Comparison of ENCODE assay signal across 15 cellular contexts in the genomic region with DNA sequence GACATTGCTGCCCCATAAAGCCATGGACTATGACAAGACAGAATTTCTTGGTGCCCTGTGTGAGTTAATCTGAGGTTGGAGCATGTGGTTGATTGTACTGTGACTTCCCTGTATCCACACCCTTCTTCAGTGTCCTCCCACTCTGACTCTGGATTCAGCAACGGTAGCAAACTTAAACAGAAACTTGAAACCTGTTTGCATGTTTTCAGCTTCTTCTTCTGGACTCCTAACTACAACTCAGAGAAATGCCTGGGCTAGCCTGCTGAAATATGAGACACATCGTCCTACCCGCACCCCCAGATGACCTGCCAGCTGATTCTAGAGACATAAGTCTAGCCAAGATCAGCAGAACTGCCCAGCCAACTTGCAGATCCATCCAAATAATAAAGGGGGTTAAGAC.
DNase-seq lines count a peak whose midpoint lies in the region; ATAC-seq and TF ChIP-seq lines count a peak whose summit lies in the region.
"Had no signal": no experiment of that assay in that cellular context is flagged by ENCODE, and none has a peak within 500 bp of the region (broad histone marks: within the 10 kb centered on the region; RNA-seq: fewer than 3 reads in every experiment).

No MANE protein-coding gene starts in this region.

- peak; percentile 42 for DNase-seq in AG10803 (ENCODE audit: low read depth)
- DNase-seq in HT1080 (ENCODE audit: low read depth), result peak; percentile 24
- DNase-seq in brain pericyte (ENCODE audit: low read depth, low spot score), result peak; percentile 15
- peak; percentile 10 for DNase-seq in nephron progenitor cell
- no peak for DNase-seq in activated CD4-positive, alpha-beta T cell treated with anti-CD3 and anti-CD28 coated beads, Interleukin-2, amount 50 U/mL, for 1 hour
- DNase-seq in activated naive CD4-positive, alpha-beta T cell treated with anti-CD3 and anti-CD28 coated beads, Interleukin-2, amount 10 ng/mL, durations not matched to agents 7 days and 5 days, result no peak
- DNase-seq in T-helper 9 cell, result no peak
- DNase-seq: CD8-positive, alpha-beta T cell; dermis blood vessel endothelial cell; naive B cell; NCI-H2029; RPMI8226; stimulated activated naive B cell treated with anti-CD40 and anti-IgM and Interleukin-4, amounts not matched to agents 10 μg/mL and 1 μg/mL and 100 μg/mL, for 72 hours had no signal

- H3K4me3 Mint-ChIP-seq in nephron progenitor cell, result no peak overlapping the region
- H3K4me3 Mint-ChIP-seq in activated naive CD4-positive, alpha-beta T cell treated with anti-CD3 and anti-CD28 coated beads, Interleukin-2, amount 10 ng/mL, durations not matched to agents 7 days and 5 days, result no peak overlapping the region
- H3K4me3 Mint-ChIP-seq: CD8-positive, alpha-beta T cell; naive B cell; stimulated activated naive B cell treated with anti-CD40 and anti-IgM and Interleukin-4, amounts not matched to agents 10 μg/mL and 1 μg/mL and 100 μg/mL, for 72 hours had no signal

- no peak overlapping the region for H3K4me3 ChIP-seq in AG10803 (ENCODE audit: low read length)

- no peak for ATAC-seq in HG03432 (IDR thresholded peaks at IDR 0.05; ENCODE audit: unreplicated experiment)
- ATAC-seq: CD8-positive, alpha-beta T cell; stimulated activated naive B cell treated with anti-CD40 and anti-IgM and Interleukin-4, amounts not matched to agents 10 μg/mL and 1 μg/mL and 100 μg/mL, for 72 hours had no signal

- H3K36me3 Mint-ChIP-seq in nephron progenitor cell (ENCODE audit: low read depth), result no peaks in the 10 kb centered on the region
- H3K36me3 Mint-ChIP-seq in activated naive CD4-positive, alpha-beta T cell treated with anti-CD3 and anti-CD28 coated beads, Interleukin-2, amount 10 ng/mL, durations not matched to agents 7 days and 5 days, result no peaks in the 10 kb centered on the region

- no peaks in the 10 kb centered on the region for H3K27me3 Mint-ChIP-seq in nephron progenitor cell (ENCODE audit: low read depth, poor library complexity)
- peaks cover 5% of the 10 kb centered on the region for H3K27me3 Mint-ChIP-seq in activated naive CD4-positive, alpha-beta T cell treated with anti-CD3 and anti-CD28 coated beads, Interleukin-2, amount 10 ng/mL, durations not matched to agents 7 days and 5 days

- peak overlapping the region; percentile 55 for H3K27ac Mint-ChIP-seq in nephron progenitor cell
- H3K27ac Mint-ChIP-seq in activated naive CD4-positive, alpha-beta T cell treated with anti-CD3 and anti-CD28 coated beads, Interleukin-2, amount 10 ng/mL, durations not matched to agents 7 days and 5 days, result no peak overlapping the region
- H3K27ac Mint-ChIP-seq: activated T-helper 2 cell treated with anti-CD3 and anti-CD28 coated beads, Interferon-gamma antibody, Interleukin-2, Interleukin-4, amounts not matched to agents 10 μg/mL and 5 μg/mL and 100 μg/mL, durations not matched to agents 14 hours and 24 hours and 36 hours; CD8-positive, alpha-beta T cell; naive B cell; stimulated activated naive B cell treated with anti-CD40 and anti-IgM and Interleukin-4, amounts not matched to agents 10 μg/mL and 1 μg/mL and 100 μg/mL, for 72 hours had no signal

- H3K9me3 Mint-ChIP-seq in nephron progenitor cell, result no peaks in the 10 kb centered on the region
- no peaks in the 10 kb centered on the region for H3K9me3 Mint-ChIP-seq in activated naive CD4-positive, alpha-beta T cell treated with anti-CD3 and anti-CD28 coated beads, Interleukin-2, amount 10 ng/mL, durations not matched to agents 7 days and 5 days
- H3K9me3 Mint-ChIP-seq: activated T-helper 2 cell treated with anti-CD3 and anti-CD28 coated beads, Interferon-gamma antibody, Interleukin-2, Interleukin-4, amounts not matched to agents 10 μg/mL and 5 μg/mL and 100 μg/mL, durations not matched to agents 14 hours and 24 hours and 36 hours; CD8-positive, alpha-beta T cell; naive B cell; stimulated activated naive B cell treated with anti-CD40 and anti-IgM and Interleukin-4, amounts not matched to agents 10 μg/mL and 1 μg/mL and 100 μg/mL, for 72 hours had no signal

- peaks cover 17% of the 10 kb centered on the region for H3K4me1 Mint-ChIP-seq in nephron progenitor cell
- H3K4me1 Mint-ChIP-seq in activated naive CD4-positive, alpha-beta T cell treated with anti-CD3 and anti-CD28 coated beads, Interleukin-2, amount 10 ng/mL, durations not matched to agents 7 days and 5 days, result no peaks in the 10 kb centered on the region

- CTCF ChIA-PET in activated naive CD4-positive, alpha-beta T cell treated with anti-CD3 and anti-CD28 coated beads, Interleukin-2, amount 10 ng/mL, durations not matched to agents 7 days and 5 days (lab: Charles Lee), result interaction anchor here (2.7 kb wide), 1 partner anchor 102 kb away, joined by 9 read pairs; no protein-coding TSS in a partner anchor

- no peak for TF ChIP-seq CTCF in AG10803 (conservative IDR thresholded peaks at IDR 0.05; ENCODE audit: low read length)
- no peak for TF ChIP-seq CTCF in nephron progenitor cell (IDR thresholded peaks at IDR 0.05)

Comparison
In these comparisons a context has a peak if more than half of its experiments do, and no peak if none do; other contexts are left out.
1. DNase-seq: peak in AG10803 (single experiment), HT1080 (single experiment), brain pericyte (single experiment) and nephron progenitor cell (single experiment); none in activated CD4-positive, alpha-beta T cell treated with anti-CD3 and anti-CD28 coated beads, Interleukin-2, amount 50 U/mL, for 1 hour (single experiment), activated naive CD4-positive, alpha-beta T cell treated with anti-CD3 and anti-CD28 coated beads, Interleukin-2, amount 10 ng/mL, durations not matched to agents 7 days and 5 days (single experiment) and T-helper 9 cell (single experiment).